Comparison of ENCODE assay signal across 1 cellular context in genomic region chr11:73152861-73153483, GRCh38.
TF ChIP-seq lines count a peak whose summit lies in the region.

No MANE protein-coding gene starts in this region.

TF ChIP-seq in H1, 55 proteins besides CTCF, POLR2A, EP300 and RAD21 (continued from another document):
- TF ChIP-seq SIN3A (conservative IDR thresholded peaks at IDR 0.05 in 1 of 2, IDR thresholded peaks at IDR 0.05 in 1 of 2; ENCODE audit: low read depth in 1 of 2, low read length in 2 of 2) (no peak), E2F6 (IDR thresholded peaks at IDR 0.05) (no peak), EGR1 (IDR thresholded peaks at IDR 0.05; ENCODE audit: borderline replicate concordance, low read depth, low read length) (no peak), PHF8 (conservative IDR thresholded peaks at IDR 0.05; ENCODE audit: low read depth, low read length) (no peak), CBX5 (IDR thresholded peaks at IDR 0.05; ENCODE audit: low read depth, low read length) (no peak), NANOG (IDR thresholded peaks at IDR 0.05; ENCODE audit: insufficient read depth, low read depth, low read length, poor library complexity, severe bottlenecking) (no peak)
TF ChIP-seq in H1: peak in this region for 0.
